In the genomic region with DNA sequence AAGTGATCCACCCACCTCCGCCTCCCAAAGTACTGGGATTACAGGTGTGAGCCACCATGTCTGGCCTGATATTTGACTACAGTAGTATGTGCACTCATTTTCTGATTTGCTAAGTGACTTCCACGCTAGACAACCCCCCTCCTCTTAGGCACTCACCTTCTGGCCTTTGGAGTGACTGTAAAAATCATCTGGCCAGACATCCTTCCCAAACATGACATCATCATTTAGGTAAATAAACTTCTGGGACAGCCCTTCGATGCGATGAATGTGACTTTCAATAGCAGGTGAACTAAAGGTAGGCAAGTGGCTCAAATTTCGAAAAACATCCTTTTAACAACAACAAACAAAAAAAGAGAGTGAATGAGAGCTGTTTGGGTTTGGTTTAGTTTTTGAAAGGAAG, we compare ENCODE assay signal across 23 cellular contexts. TPM values are rescaled to one million over a fixed set of nuclear protein-coding genes. Genes with fewer than 3 reads are reported as not detected.
"Had no signal": no experiment of that assay in that cellular context is flagged by ENCODE, and none has a peak within 500 bp of the region (broad histone marks: within the 10 kb centered on the region; RNA-seq: fewer than 3 reads in every experiment).

No MANE protein-coding gene starts in this region.

- H3K4me3 ChIP-seq: adrenal gland, ascending aorta, ovary, psoas muscle, thoracic aorta, upper lobe of left lung had no signal

- ATAC-seq: activated T-cell treated with anti-CD3 and anti-CD28 coated beads, Interleukin-2, amount 50 U/mL, for 72 hours; left colon; natural killer cell treated with Interleukin-12 subunit alpha and Interleukin-12 subunit beta and Interleukin-15 and Interleukin-18, amount 100 ng/mL, for 72 hours; psoas muscle; right cardiac atrium had no signal

- H3K27me3 ChIP-seq: adrenal gland, ascending aorta, brain microvascular endothelial cell, ovary, upper lobe of left lung had no signal

- H3K27me3 Mint-ChIP-seq: activated CD4-positive, alpha-beta memory T cell treated with anti-CD3 and anti-CD28 coated beads, Interleukin-2, amount 10 ng/mL, durations not matched to agents 7 days and 5 days; activated CD4-positive, alpha-beta T cell treated with anti-CD3 and anti-CD28 coated beads, Interleukin-2, amount 10 ng/mL, durations not matched to agents 24 days and 14 days; activated naive CD4-positive, alpha-beta T cell treated with anti-CD3 and anti-CD28 coated beads, Interleukin-2, amount 50 U/mL, for 24 hours; dendritic cell treated with granulocyte-macrophage colony-stimulating factor and Interleukin-4, amounts not matched to agents 40 ng/mL and 50 ng/mL, for 4 days; memory B cell; natural killer cell treated with Interleukin-12 subunit alpha and Interleukin-12 subunit beta and Interleukin-15 and Interleukin-18, amount 100 ng/mL, for 72 hours had no signal

- H3K9me3 Mint-ChIP-seq: activated CD4-positive, alpha-beta memory T cell treated with anti-CD3 and anti-CD28 coated beads, Interleukin-2, amount 10 ng/mL, durations not matched to agents 7 days and 5 days; activated CD4-positive, alpha-beta T cell treated with anti-CD3 and anti-CD28 coated beads, Interleukin-2, amount 10 ng/mL, durations not matched to agents 24 days and 14 days; activated naive CD4-positive, alpha-beta T cell treated with anti-CD3 and anti-CD28 coated beads, Interleukin-2, amount 50 U/mL, for 24 hours; activated T-cell treated with anti-CD3 and anti-CD28 coated beads, Interleukin-2, amount 50 U/mL, for 72 hours; dendritic cell treated with granulocyte-macrophage colony-stimulating factor and Interleukin-4, amounts not matched to agents 40 ng/mL and 50 ng/mL, for 4 days; memory B cell; natural killer cell treated with Interleukin-12 subunit alpha and Interleukin-12 subunit beta and Interleukin-15 and Interleukin-18, amount 100 ng/mL, for 72 hours had no signal

- H3K4me1 ChIP-seq: adrenal gland, ascending aorta had no signal

- H3K27ac ChIP-seq: adrenal gland, ascending aorta, brain microvascular endothelial cell, ovary, psoas muscle, thoracic aorta, upper lobe of left lung had no signal

- DNase-seq: activated CD4-positive, alpha-beta memory T cell treated with anti-CD3 and anti-CD28 coated beads, Interleukin-2, amount 10 ng/mL, durations not matched to agents 7 days and 5 days; activated CD4-positive, alpha-beta T cell treated with anti-CD3 and anti-CD28 coated beads, Interleukin-2, amount 10 ng/mL, durations not matched to agents 24 days and 14 days; activated effector memory CD4-positive, alpha-beta T cell treated with anti-CD3 and anti-CD28 coated beads, Interleukin-2, amount 50 U/mL, for 16 hours; activated T-cell treated with anti-CD3 and anti-CD28 coated beads, Interleukin-2, amount 50 U/mL, for 72 hours; adrenal gland; brain microvascular endothelial cell; caudate nucleus; effector CD4-positive, alpha-beta T cell; left colon; ovary; psoas muscle; right cardiac atrium; stimulated activated CD4-positive, alpha-beta T cell treated with anti-CD3 and anti-CD28 coated beads, Interleukin-4, amount 100 ng/mL, for 24 hours; stimulated activated naive CD4-positive, alpha-beta T cell treated with Interleukin-2 at 50 U/mL for 16 hours; upper lobe of left lung had no signal

- FAIRE-seq: endometrium, keratinocyte had no signal

- H3K27ac Mint-ChIP-seq: activated CD4-positive, alpha-beta memory T cell treated with anti-CD3 and anti-CD28 coated beads, Interleukin-2, amount 10 ng/mL, durations not matched to agents 7 days and 5 days; activated CD4-positive, alpha-beta T cell treated with anti-CD3 and anti-CD28 coated beads, Interleukin-2, amount 10 ng/mL, durations not matched to agents 24 days and 14 days; activated naive CD4-positive, alpha-beta T cell treated with anti-CD3 and anti-CD28 coated beads, Interleukin-2, amount 50 U/mL, for 24 hours; activated T-cell treated with anti-CD3 and anti-CD28 coated beads, Interleukin-2, amount 50 U/mL, for 72 hours; dendritic cell treated with granulocyte-macrophage colony-stimulating factor and Interleukin-4, amounts not matched to agents 40 ng/mL and 50 ng/mL, for 4 days; memory B cell had no signal

- H3K36me3 ChIP-seq: ovary had no signal

- H3K9me3 ChIP-seq: adrenal gland, ascending aorta, ovary, psoas muscle, thoracic aorta, upper lobe of left lung had no signal

- H3K4me3 Mint-ChIP-seq: activated CD4-positive, alpha-beta memory T cell treated with anti-CD3 and anti-CD28 coated beads, Interleukin-2, amount 10 ng/mL, durations not matched to agents 7 days and 5 days; activated CD4-positive, alpha-beta T cell treated with anti-CD3 and anti-CD28 coated beads, Interleukin-2, amount 10 ng/mL, durations not matched to agents 24 days and 14 days; activated naive CD4-positive, alpha-beta T cell treated with anti-CD3 and anti-CD28 coated beads, Interleukin-2, amount 50 U/mL, for 24 hours; activated T-cell treated with anti-CD3 and anti-CD28 coated beads, Interleukin-2, amount 50 U/mL, for 72 hours; dendritic cell treated with granulocyte-macrophage colony-stimulating factor and Interleukin-4, amounts not matched to agents 40 ng/mL and 50 ng/mL, for 4 days; memory B cell; natural killer cell treated with Interleukin-12 subunit alpha and Interleukin-12 subunit beta and Interleukin-15 and Interleukin-18, amount 100 ng/mL, for 72 hours had no signal

RNA-seq across cellular contexts. Expression of gene SYCP3, which starts 30.6 kb away (rescaled TPM):
- total RNA-seq: ascending aorta, ovary, thoracic aorta had no signal
